Comparison of ENCODE assay signal across 8 cellular contexts in genomic region chr12:121466800-121467637, GRCh38.
DNase-seq lines count a peak whose midpoint lies in the region; ATAC-seq and TF ChIP-seq lines count a peak whose summit lies in the region.

No MANE protein-coding gene starts in this region.

- H3K27me3 ChIP-seq in thoracic aorta (replicated peaks; ENCODE audit: insufficient read depth), result no peaks in the 10 kb centered on the region

- H3K4me3 Mint-ChIP-seq in osteocyte (ENCODE audit: unreplicated experiment), result peak overlapping the region; percentile 40

- H3K4me1 Mint-ChIP-seq in osteocyte (ENCODE audit: unreplicated experiment), result peaks cover 14% of the 10 kb centered on the region

- peak overlapping the region; percentile 79 for H3K4me3 ChIP-seq in thoracic aorta

- H3K27me3 Mint-ChIP-seq in osteocyte (ENCODE audit: unreplicated experiment), result no peaks in the 10 kb centered on the region

- H3K36me3 Mint-ChIP-seq in osteocyte (ENCODE audit: unreplicated experiment), result no peaks in the 10 kb centered on the region

- DNase-seq in GOT3 (lab: John Stamatoyannopoulos, UW), result peak; percentile 68
- DNase-seq in LHCN-M2 (ENCODE audit: low read depth), result peak; percentile 84
- DNase-seq in SHP77 (lab: John Stamatoyannopoulos, UW), result peak; percentile 83 to 93
- DNase-seq in activated naive CD4-positive, alpha-beta T cell treated with Interleukin-2 at 50 U/mL for 16 hours, result peak; percentile 88
- DNase-seq in glomerular visceral epithelial cell (ENCODE audit: extremely low spot score), result peak; percentile 93
- peak; percentile 96 for DNase-seq in osteocyte (ENCODE audit: extremely low spot score, unreplicated experiment)
- DNase-seq in thoracic aorta (ENCODE audit: low spot score), result peak; percentile 33

- H3K36me3 ChIP-seq in ES-I3 (ENCODE audit: insufficient read depth, low read length) (no peaks in the 10 kb centered on the region), thoracic aorta (no peaks in the 10 kb centered on the region)

- H3K27ac ChIP-seq in thoracic aorta, result peak overlapping the region; percentile 56 to 76

- ATAC-seq in thoracic aorta (ENCODE audit: insufficient number of reproducible peaks, low FRiP score, low read depth), result peak; percentile 80

- peak overlapping the region; percentile 74 for H3K9ac ChIP-seq in ES-I3 (ENCODE audit: low read depth, low read length)

- TF ChIP-seq CTCF in osteocyte (IDR thresholded peaks at IDR 0.05) (no peak), thoracic aorta (IDR thresholded peaks at IDR 0.05) (no peak)

- H3K9me3 ChIP-seq in ES-I3 (ENCODE audit: control insufficient read depth, insufficient read depth, low read length) (no peaks in the 10 kb centered on the region), thoracic aorta (no peaks in the 10 kb centered on the region)

- no peak overlapping the region for H3K27ac Mint-ChIP-seq in osteocyte (ENCODE audit: unreplicated experiment)

- H3K4me1 ChIP-seq in ES-I3 (ENCODE audit: insufficient read depth, low read length) (peaks cover 12% of the 10 kb centered on the region), thoracic aorta (ENCODE audit: control insufficient read depth in 1 of 2, low read depth in 2 of 2) (peaks cover 7 to 16% of the 10 kb centered on the region in 2 donors)

- no peaks in the 10 kb centered on the region for H3K9me3 Mint-ChIP-seq in osteocyte (ENCODE audit: unreplicated experiment)

Comparison
In these comparisons a context has a peak if more than half of its experiments do, and no peak if none do; other contexts are left out.
1. Peak in every context shown above with its lines: DNase-seq, ATAC-seq, H3K4me3 ChIP-seq and H3K27ac ChIP-seq.
2. DNase-seq: peak in every context shown above with its lines; median percentile 96 in osteocyte; 93 in glomerular visceral epithelial cell; 88 in SHP77; 88 in activated naive CD4-positive, alpha-beta T cell treated with Interleukin-2 at 50 U/mL for 16 hours; 84 in LHCN-M2; 68 in GOT3; 33 in thoracic aorta.